Comparison of ENCODE assay signal across 9 cellular contexts in genomic region chr3:133535971-133536634, GRCh38. TPM values are rescaled to one million over a fixed set of nuclear protein-coding genes. Genes with fewer than 3 reads are reported as not detected.
DNase-seq lines count a peak whose midpoint lies in the region; ATAC-seq, FAIRE-seq and TF ChIP-seq lines count a peak whose summit lies in the region.
"Had no signal": no experiment of that assay in that cellular context is flagged by ENCODE, and none has a peak within 500 bp of the region (broad histone marks: within the 10 kb centered on the region; RNA-seq: fewer than 3 reads in every experiment).

No MANE protein-coding gene starts in this region.

- BruUV-seq in Caco-2 (replicated peaks; lab: Mats Ljungman, UMichigan) (no TSS peak), Panc1 (replicated peaks; lab: Mats Ljungman, UMichigan) (no TSS peak)

- H3K4me2 ChIP-seq in fibroblast of lung (ENCODE audit: extremely low read depth, insufficient read depth, low read length): peak overlapping the region; percentile 90

- H2AFZ ChIP-seq in fibroblast of lung (ENCODE audit: low read length): peak overlapping the region; percentile 84

- intact Hi-C loops in Caco-2 (cut with micrococcal nuclease; ENCODE audit: unreplicated experiment): no loop called here
- intact Hi-C loops in Panc1 (cut with micrococcal nuclease; ENCODE audit: unreplicated experiment): no loop called here
- intact Hi-C loops in pancreas (cut with DNase I): no loop called here

- peak; percentile 46 for ATAC-seq in Panc1
- peak; percentile 77 to 89 (median 84) for ATAC-seq in pancreas
- ATAC-seq in GM21390 (IDR thresholded peaks at IDR 0.05; ENCODE audit: unreplicated experiment): no peak
- ATAC-seq: stimulated activated memory B cell treated with anti-CD40 and anti-IgM and Interleukin-4, amounts not matched to agents 10 μg/mL and 1 μg/mL and 100 μg/mL, for 72 hours had no signal

- peaks cover 56% of the 10 kb centered on the region for H3K4me1 ChIP-seq in Caco-2
- H3K4me1 ChIP-seq in Panc1 (ENCODE audit: control insufficient read depth, insufficient read depth, low read length): peaks cover 13% of the 10 kb centered on the region
- peaks cover 30% of the 10 kb centered on the region for H3K4me1 ChIP-seq in fibroblast of lung (ENCODE audit: control insufficient read depth, extremely low read depth, insufficient read depth, low read length)
- H3K4me1 ChIP-seq in pancreas: peaks cover 7 to 22% (median 10%) of the 10 kb centered on the region in 3 donors

- 0 to 4% methylated on average over 1 of the region's 1 CpG for WGBS in pancreas, 2 donors

- H3K9me3 Mint-ChIP-seq in Caco-2 (ENCODE audit: unreplicated experiment): peaks cover 7% of the 10 kb centered on the region

- H3K4me3 Mint-ChIP-seq in Caco-2 (ENCODE audit: unreplicated experiment): no peak overlapping the region
- H3K4me3 Mint-ChIP-seq: stimulated activated memory B cell treated with anti-CD40 and anti-IgM and Interleukin-4, amounts not matched to agents 10 μg/mL and 1 μg/mL and 100 μg/mL, for 72 hours had no signal

- H3K9me3 ChIP-seq in Caco-2 (no peaks in the 10 kb centered on the region; the same call in 1 of the 2 replicates), Panc1 (ENCODE audit: control insufficient read depth, insufficient read depth, low read depth, low read length) (no peaks in the 10 kb centered on the region), fibroblast of lung (ENCODE audit: control insufficient read depth, insufficient read depth, low read depth, low read length) (no peaks in the 10 kb centered on the region), pancreas (no peaks in the 10 kb centered on the region)

- no peak overlapping the region for H3K9ac ChIP-seq in fibroblast of lung (ENCODE audit: insufficient read depth, low read length)

- H3K36me3 ChIP-seq in Caco-2 (ENCODE audit: control insufficient read depth, insufficient read depth, low read length): no peaks in the 10 kb centered on the region
- H3K36me3 ChIP-seq in Panc1 (ENCODE audit: control insufficient read depth, insufficient read depth, low read length): no peaks in the 10 kb centered on the region
- H3K36me3 ChIP-seq in fibroblast of lung (ENCODE audit: control insufficient read depth, insufficient read depth, low read length): no peaks in the 10 kb centered on the region
- no peaks in the 10 kb centered on the region for H3K36me3 ChIP-seq in pancreas

- peaks cover 5% of the 10 kb centered on the region for H3K36me3 Mint-ChIP-seq in Caco-2 (ENCODE audit: insufficient read depth, unreplicated experiment)
- H3K36me3 Mint-ChIP-seq: stimulated activated memory B cell treated with anti-CD40 and anti-IgM and Interleukin-4, amounts not matched to agents 10 μg/mL and 1 μg/mL and 100 μg/mL, for 72 hours had no signal

- H4K20me1 ChIP-seq in fibroblast of lung (ENCODE audit: control insufficient read depth, extremely low read depth, insufficient read depth, low read length): no peaks in the 10 kb centered on the region

- no peak overlapping the region for H3K4me3 ChIP-seq in Caco-2 (ENCODE audit: low read depth, low read length)
- no peak overlapping the region for H3K4me3 ChIP-seq in Panc1 (ENCODE audit: low read depth in 2 of 2, low read length in 2 of 2)
- peak overlapping the region; percentile 5 to 33 (median 14) for H3K4me3 ChIP-seq in fibroblast of lung (replicated peaks in 1 of 4; ENCODE audit: control extremely low read depth in 1 of 4, insufficient read depth in 1 of 4, low read depth in 3 of 4, low read length in 4 of 4)
- H3K4me3 ChIP-seq in pancreas: no peak overlapping the region

- H3K27ac Mint-ChIP-seq in Caco-2 (ENCODE audit: unreplicated experiment): peak overlapping the region; percentile 64
- H3K27ac Mint-ChIP-seq: stimulated activated memory B cell treated with anti-CD40 and anti-IgM and Interleukin-4, amounts not matched to agents 10 μg/mL and 1 μg/mL and 100 μg/mL, for 72 hours had no signal

- no peak for FAIRE-seq in pancreas (lab: Jason Lieb, UNC)
- FAIRE-seq in GM19239 (lab: Jason Lieb, UNC): no peak

- CTCF ChIA-PET in Caco-2 (lab: Charles Lee) (interaction anchor here (0.7 kb wide), 1 partner anchor 70 kb away, joined by 6 read pairs; no protein-coding TSS in a partner anchor), Panc1 (lab: Charles Lee) (interaction anchor here (0.6 kb wide), 1 partner anchor 70 kb away, joined by 5 read pairs; no protein-coding TSS in a partner anchor)

- peaks cover 37% of the 10 kb centered on the region for H3K4me1 Mint-ChIP-seq in Caco-2 (ENCODE audit: low read depth, unreplicated experiment)

- H3K27me3 Mint-ChIP-seq in Caco-2 (ENCODE audit: insufficient read depth, unreplicated experiment): no peaks in the 10 kb centered on the region
- H3K27me3 Mint-ChIP-seq: stimulated activated memory B cell treated with anti-CD40 and anti-IgM and Interleukin-4, amounts not matched to agents 10 μg/mL and 1 μg/mL and 100 μg/mL, for 72 hours had no signal

- TF ChIP-seq CTCF in Caco-2 (IDR thresholded peaks at IDR 0.05; ENCODE audit: insufficient read depth in 1 of 2, low read depth in 1 of 2, low read length in 1 of 2, severe bottlenecking in 1 of 2, unreplicated experiment in 1 of 2): no peak
- TF ChIP-seq CTCF in Panc1 (IDR thresholded peaks at IDR 0.05): no peak
- TF ChIP-seq CTCF in fibroblast of lung (conservative IDR thresholded peaks at IDR 0.05 in 1 of 2, IDR thresholded peaks at IDR 0.05 in 1 of 2; ENCODE audit: low read depth in 1 of 2, low read length in 2 of 2): no peak
- no peak for TF ChIP-seq CTCF in pancreas (IDR thresholded peaks at IDR 0.05)

- no peaks in the 10 kb centered on the region for H3K79me2 ChIP-seq in fibroblast of lung (ENCODE audit: control insufficient read depth, insufficient read depth, low read length)

- in situ Hi-C loops in Panc1 (cut with HindIII; ENCODE audit: low pct_unique_long_range_greater_than_20kb, low sequenced_read_pairs): no loop called here

- H3K27ac ChIP-seq in Panc1 (ENCODE audit: low read length) (peak overlapping the region; percentile 44), fibroblast of lung (ENCODE audit: insufficient read depth, low read length) (peak overlapping the region; percentile 90), pancreas (peak overlapping the region in 3 of 4 donors; percentile 20 to 73 (median 66))

- DNase-seq in Caco-2 (peak in 1 of 2 experiments; percentile 32), Panc1 (ENCODE audit: low read depth, low spot score) (no peak), fibroblast of lung (ENCODE audit: low read depth in 2 of 2) (peak; percentile 92 to 98), pancreas (peak in 3 of 6 donors; percentile 42 to 58 (median 54)), GM19239 (ENCODE audit: insufficient read length, low spot score) (no peak), SKM-1 (lab: John Stamatoyannopoulos, UW; ENCODE audit: unreplicated experiment) (no peak), NCI-H128 (lab: John Stamatoyannopoulos, UW; ENCODE audit: unreplicated experiment) (no peak)

- POLR2A ChIA-PET in Caco-2 (lab: Charles Lee): interaction anchor here (2.0 kb wide), 1 partner anchor 37 kb away, joined by 6 read pairs; the partner anchor contains the start of gene CDV3
- POLR2A ChIA-PET in Panc1 (lab: Charles Lee): no interaction called here

- H3K27me3 ChIP-seq in Caco-2 (replicated peaks; ENCODE audit: control insufficient read depth, insufficient read depth, low read length) (no peaks in the 10 kb centered on the region), Panc1 (ENCODE audit: control insufficient read depth, insufficient read depth, low read length) (no peaks in the 10 kb centered on the region), fibroblast of lung (ENCODE audit: control insufficient read depth, insufficient read depth, low read length) (no peaks in the 10 kb centered on the region), pancreas (no peaks in the 10 kb centered on the region)

RNA-seq across cellular contexts. Expression of gene CDV3, which starts 37.4 kb away (rescaled TPM):
- total RNA-seq in Caco-2 (2022) (260 and 284 TPM in 2 replicates), Panc1 (2021; ENCODE audit: unreplicated experiment) (506 TPM), fibroblast of lung (218 and 221 TPM in 2 replicates), pancreas (10 to 100 TPM; 52.0 to 92.9 (median 85.5) TPM)
- polyA plus RNA-seq in Panc1 (2012; ENCODE audit: insufficient read length): 291 TPM
- polyA plus RNA-seq in fibroblast of lung (171 and 185 TPM in 2 replicates), pancreas (10 to 100 TPM; 27.6 to 38.4 TPM)
- 181 and 182 TPM in 2 replicates for polyA plus RNA-seq in fibroblast of lung (2012)
- polyA minus RNA-seq in fibroblast of lung (ENCODE audit: low replicate concordance): 25.4 and 31.6 TPM in 2 replicates

Comparison
In these comparisons a context has a peak if more than half of its experiments do, and no peak if none do; other contexts are left out.
1. DNase-seq: peak in fibroblast of lung (2 of 2); none in Panc1 (single experiment), GM19239 (single experiment), SKM-1 (single experiment) and NCI-H128 (single experiment).
2. H3K4me3 ChIP-seq: peak in fibroblast of lung (4 of 4); none in Caco-2 (single experiment), Panc1 (0 of 2) and pancreas (0 of 4).
3. Peak in every context shown above with its lines, with median percentiles within 50 percentile points of each other: H3K27ac ChIP-seq.